ENCODE assay signal across 1 cellular context in the genomic region with DNA sequence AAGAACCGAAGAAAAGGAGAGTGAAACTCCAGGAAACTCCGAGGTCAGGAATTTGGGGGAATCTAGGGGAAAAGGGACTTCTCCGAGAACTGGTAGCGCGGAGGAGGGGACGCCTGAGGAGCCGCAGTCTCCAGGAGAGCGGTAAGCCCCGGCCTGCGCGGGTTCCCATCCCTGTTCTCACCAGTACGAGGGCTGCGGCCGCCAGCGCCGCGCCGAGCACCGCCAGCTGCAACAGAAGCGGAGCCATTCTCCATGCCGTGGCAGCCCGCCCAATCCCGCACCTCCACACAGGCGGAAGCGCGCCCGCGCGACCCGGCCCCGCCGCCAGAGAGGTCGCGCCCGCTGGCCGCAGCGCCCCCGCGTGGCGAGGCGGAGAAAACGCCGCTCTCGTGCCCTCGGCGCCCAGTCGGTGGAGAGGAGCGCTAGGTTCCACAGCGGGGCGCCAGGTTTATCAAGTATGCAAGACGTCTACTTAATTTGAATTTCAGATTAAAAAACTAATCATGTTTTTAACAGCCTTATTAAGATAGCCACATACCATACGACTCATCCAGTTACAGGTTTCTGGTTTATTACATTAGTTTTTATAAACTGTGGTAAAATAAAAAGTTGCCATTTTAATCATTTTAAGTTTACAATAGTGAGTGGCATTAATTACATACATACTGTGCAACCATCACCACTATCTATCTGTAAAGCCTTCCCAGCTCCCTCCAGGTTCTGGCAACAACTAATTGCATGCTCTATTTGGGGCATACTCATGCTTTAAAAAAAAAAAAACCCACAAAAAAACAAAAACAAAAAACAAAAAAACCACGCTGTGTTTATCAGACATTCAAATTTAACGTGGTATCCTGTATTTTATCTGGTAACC.
A peak's percentile ranks its signal among the peaks of the same experiment; 100 is the strongest.
TF ChIP-seq lines count a peak whose summit lies in the region.

A gene with protein sequence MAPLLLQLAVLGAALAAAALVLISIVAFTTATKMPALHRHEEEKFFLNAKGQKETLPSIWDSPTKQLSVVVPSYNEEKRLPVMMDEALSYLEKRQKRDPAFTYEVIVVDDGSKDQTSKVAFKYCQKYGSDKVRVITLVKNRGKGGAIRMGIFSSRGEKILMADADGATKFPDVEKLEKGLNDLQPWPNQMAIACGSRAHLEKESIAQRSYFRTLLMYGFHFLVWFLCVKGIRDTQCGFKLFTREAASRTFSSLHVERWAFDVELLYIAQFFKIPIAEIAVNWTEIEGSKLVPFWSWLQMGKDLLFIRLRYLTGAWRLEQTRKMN (minus strand): TSS at position 287 of the 874 bp plus-strand sequence. CDS start 40 bp downstream, at position 247.

TF ChIP-seq in H1, 55 proteins besides CTCF, POLR2A, EP300 and RAD21 (continues in another document):
- no peak for TF ChIP-seq SUZ12 (IDR thresholded peaks at IDR 0.05; ENCODE audit: low read length)
- TF ChIP-seq, protein P1, sequence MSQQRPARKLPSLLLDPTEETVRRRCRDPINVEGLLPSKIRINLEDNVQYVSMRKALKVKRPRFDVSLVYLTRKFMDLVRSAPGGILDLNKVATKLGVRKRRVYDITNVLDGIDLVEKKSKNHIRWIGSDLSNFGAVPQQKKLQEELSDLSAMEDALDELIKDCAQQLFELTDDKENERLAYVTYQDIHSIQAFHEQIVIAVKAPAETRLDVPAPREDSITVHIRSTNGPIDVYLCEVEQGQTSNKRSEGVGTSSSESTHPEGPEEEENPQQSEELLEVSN (IDR thresholded peaks at IDR 0.05), result no peak
- TF ChIP-seq, protein P2, sequence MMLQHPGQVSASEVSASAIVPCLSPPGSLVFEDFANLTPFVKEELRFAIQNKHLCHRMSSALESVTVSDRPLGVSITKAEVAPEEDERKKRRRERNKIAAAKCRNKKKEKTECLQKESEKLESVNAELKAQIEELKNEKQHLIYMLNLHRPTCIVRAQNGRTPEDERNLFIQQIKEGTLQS (IDR thresholded peaks at IDR 0.05; ENCODE audit: insufficient read depth, low read depth, low read length), result no peak
- no peak for TF ChIP-seq MAFK (IDR thresholded peaks at IDR 0.05; ENCODE audit: low read depth, low read length)
- TF ChIP-seq POLR2AphosphoS5 (IDR thresholded peaks at IDR 0.05; ENCODE audit: low read depth, low read length), result peak; percentile 92
- no peak for TF ChIP-seq GTF2F1 (IDR thresholded peaks at IDR 0.05; ENCODE audit: borderline replicate concordance, low read depth, low read length)
- TF ChIP-seq BCL11A (IDR thresholded peaks at IDR 0.05; ENCODE audit: low read depth in 2 of 2, low read length in 2 of 2), result no peak
- peak; percentile 47; the same call in 1 of the 2 replicates for TF ChIP-seq CREB1 (IDR thresholded peaks at IDR 0.05)
- no peak for TF ChIP-seq ATF2 (IDR thresholded peaks at IDR 0.05; ENCODE audit: low read length)
- TF ChIP-seq CEBPB (IDR thresholded peaks at IDR 0.05; ENCODE audit: low read depth, low read length), result 0 out of 2 replicates have a peak, but pooled peaks have one; percentile 10
- no peak for TF ChIP-seq RXRA (IDR thresholded peaks at IDR 0.05; ENCODE audit: insufficient read depth, low read depth, low read length)
- TF ChIP-seq JUND (IDR thresholded peaks at IDR 0.05; ENCODE audit: low read length), result peak; percentile 41; the same call in 1 of the 2 replicates
- no peak for TF ChIP-seq CBX5 (IDR thresholded peaks at IDR 0.05; ENCODE audit: low read depth, low read length)
- TF ChIP-seq CTBP2 (IDR thresholded peaks at IDR 0.05; ENCODE audit: borderline replicate concordance, insufficient read depth, insufficient read length, low read length), result no peak
- TF ChIP-seq YY1 (IDR thresholded peaks at IDR 0.05; ENCODE audit: low read depth, low read length), result peak; percentile 97
- peak; percentile 39; the same call in 1 of the 2 replicates for TF ChIP-seq CHD1 (IDR thresholded peaks at IDR 0.05; ENCODE audit: low read depth, low read length)
- TF ChIP-seq SP2 (IDR thresholded peaks at IDR 0.05; ENCODE audit: low read length), result peak; percentile 8; the same call in 1 of the 2 replicates
- no peak for TF ChIP-seq FOSL1 (IDR thresholded peaks at IDR 0.05; ENCODE audit: insufficient read depth, low read depth, low read length)
- no peak for TF ChIP-seq SIX5 (IDR thresholded peaks at IDR 0.05; ENCODE audit: low read depth, low read length)
- TF ChIP-seq RBBP5 (IDR thresholded peaks at IDR 0.05; ENCODE audit: borderline replicate concordance, low read depth, low read length), result no peak; the same call in 1 of the 2 replicates
- peak; percentile 90; the same call in 1 of the 2 replicates for TF ChIP-seq TBP (IDR thresholded peaks at IDR 0.05; ENCODE audit: low read depth, low read length)
- TF ChIP-seq TAF1 (IDR thresholded peaks at IDR 0.05; ENCODE audit: low read depth, low read length), result peak; percentile 96
- TF ChIP-seq SP4 (IDR thresholded peaks at IDR 0.05; ENCODE audit: low read length), result no peak
- no peak for TF ChIP-seq GABPA (IDR thresholded peaks at IDR 0.05; ENCODE audit: borderline replicate concordance, insufficient read depth, low read length)
- TF ChIP-seq TCF12 (IDR thresholded peaks at IDR 0.05; ENCODE audit: low read depth, low read length), result 0 out of 2 replicates have a peak, but pooled peaks have one; percentile 46
- no peak for TF ChIP-seq SIRT6 (IDR thresholded peaks at IDR 0.05; ENCODE audit: low read length)
- peak; percentile 11; the same call in 1 of the 2 replicates for TF ChIP-seq NRF1 (IDR thresholded peaks at IDR 0.05; ENCODE audit: low read depth, low read length)
- TF ChIP-seq SP1 (IDR thresholded peaks at IDR 0.05; ENCODE audit: low read depth, low read length), result peak; percentile 26; the same call in 1 of the 2 replicates
- TF ChIP-seq PHF8 (conservative IDR thresholded peaks at IDR 0.05; ENCODE audit: low read depth, low read length), result peak; percentile 79
- TF ChIP-seq JUN (IDR thresholded peaks at IDR 0.05; ENCODE audit: low read depth, low read length), result no peak
- peak; percentile 30 for TF ChIP-seq NANOG (IDR thresholded peaks at IDR 0.05; ENCODE audit: insufficient read depth, low read depth, low read length, poor library complexity, severe bottlenecking)
- TF ChIP-seq HDAC2 (IDR thresholded peaks at IDR 0.05; ENCODE audit: borderline replicate concordance in 1 of 2, low read depth in 2 of 2, low read length in 2 of 2), result no peak
- TF ChIP-seq, protein P3, sequence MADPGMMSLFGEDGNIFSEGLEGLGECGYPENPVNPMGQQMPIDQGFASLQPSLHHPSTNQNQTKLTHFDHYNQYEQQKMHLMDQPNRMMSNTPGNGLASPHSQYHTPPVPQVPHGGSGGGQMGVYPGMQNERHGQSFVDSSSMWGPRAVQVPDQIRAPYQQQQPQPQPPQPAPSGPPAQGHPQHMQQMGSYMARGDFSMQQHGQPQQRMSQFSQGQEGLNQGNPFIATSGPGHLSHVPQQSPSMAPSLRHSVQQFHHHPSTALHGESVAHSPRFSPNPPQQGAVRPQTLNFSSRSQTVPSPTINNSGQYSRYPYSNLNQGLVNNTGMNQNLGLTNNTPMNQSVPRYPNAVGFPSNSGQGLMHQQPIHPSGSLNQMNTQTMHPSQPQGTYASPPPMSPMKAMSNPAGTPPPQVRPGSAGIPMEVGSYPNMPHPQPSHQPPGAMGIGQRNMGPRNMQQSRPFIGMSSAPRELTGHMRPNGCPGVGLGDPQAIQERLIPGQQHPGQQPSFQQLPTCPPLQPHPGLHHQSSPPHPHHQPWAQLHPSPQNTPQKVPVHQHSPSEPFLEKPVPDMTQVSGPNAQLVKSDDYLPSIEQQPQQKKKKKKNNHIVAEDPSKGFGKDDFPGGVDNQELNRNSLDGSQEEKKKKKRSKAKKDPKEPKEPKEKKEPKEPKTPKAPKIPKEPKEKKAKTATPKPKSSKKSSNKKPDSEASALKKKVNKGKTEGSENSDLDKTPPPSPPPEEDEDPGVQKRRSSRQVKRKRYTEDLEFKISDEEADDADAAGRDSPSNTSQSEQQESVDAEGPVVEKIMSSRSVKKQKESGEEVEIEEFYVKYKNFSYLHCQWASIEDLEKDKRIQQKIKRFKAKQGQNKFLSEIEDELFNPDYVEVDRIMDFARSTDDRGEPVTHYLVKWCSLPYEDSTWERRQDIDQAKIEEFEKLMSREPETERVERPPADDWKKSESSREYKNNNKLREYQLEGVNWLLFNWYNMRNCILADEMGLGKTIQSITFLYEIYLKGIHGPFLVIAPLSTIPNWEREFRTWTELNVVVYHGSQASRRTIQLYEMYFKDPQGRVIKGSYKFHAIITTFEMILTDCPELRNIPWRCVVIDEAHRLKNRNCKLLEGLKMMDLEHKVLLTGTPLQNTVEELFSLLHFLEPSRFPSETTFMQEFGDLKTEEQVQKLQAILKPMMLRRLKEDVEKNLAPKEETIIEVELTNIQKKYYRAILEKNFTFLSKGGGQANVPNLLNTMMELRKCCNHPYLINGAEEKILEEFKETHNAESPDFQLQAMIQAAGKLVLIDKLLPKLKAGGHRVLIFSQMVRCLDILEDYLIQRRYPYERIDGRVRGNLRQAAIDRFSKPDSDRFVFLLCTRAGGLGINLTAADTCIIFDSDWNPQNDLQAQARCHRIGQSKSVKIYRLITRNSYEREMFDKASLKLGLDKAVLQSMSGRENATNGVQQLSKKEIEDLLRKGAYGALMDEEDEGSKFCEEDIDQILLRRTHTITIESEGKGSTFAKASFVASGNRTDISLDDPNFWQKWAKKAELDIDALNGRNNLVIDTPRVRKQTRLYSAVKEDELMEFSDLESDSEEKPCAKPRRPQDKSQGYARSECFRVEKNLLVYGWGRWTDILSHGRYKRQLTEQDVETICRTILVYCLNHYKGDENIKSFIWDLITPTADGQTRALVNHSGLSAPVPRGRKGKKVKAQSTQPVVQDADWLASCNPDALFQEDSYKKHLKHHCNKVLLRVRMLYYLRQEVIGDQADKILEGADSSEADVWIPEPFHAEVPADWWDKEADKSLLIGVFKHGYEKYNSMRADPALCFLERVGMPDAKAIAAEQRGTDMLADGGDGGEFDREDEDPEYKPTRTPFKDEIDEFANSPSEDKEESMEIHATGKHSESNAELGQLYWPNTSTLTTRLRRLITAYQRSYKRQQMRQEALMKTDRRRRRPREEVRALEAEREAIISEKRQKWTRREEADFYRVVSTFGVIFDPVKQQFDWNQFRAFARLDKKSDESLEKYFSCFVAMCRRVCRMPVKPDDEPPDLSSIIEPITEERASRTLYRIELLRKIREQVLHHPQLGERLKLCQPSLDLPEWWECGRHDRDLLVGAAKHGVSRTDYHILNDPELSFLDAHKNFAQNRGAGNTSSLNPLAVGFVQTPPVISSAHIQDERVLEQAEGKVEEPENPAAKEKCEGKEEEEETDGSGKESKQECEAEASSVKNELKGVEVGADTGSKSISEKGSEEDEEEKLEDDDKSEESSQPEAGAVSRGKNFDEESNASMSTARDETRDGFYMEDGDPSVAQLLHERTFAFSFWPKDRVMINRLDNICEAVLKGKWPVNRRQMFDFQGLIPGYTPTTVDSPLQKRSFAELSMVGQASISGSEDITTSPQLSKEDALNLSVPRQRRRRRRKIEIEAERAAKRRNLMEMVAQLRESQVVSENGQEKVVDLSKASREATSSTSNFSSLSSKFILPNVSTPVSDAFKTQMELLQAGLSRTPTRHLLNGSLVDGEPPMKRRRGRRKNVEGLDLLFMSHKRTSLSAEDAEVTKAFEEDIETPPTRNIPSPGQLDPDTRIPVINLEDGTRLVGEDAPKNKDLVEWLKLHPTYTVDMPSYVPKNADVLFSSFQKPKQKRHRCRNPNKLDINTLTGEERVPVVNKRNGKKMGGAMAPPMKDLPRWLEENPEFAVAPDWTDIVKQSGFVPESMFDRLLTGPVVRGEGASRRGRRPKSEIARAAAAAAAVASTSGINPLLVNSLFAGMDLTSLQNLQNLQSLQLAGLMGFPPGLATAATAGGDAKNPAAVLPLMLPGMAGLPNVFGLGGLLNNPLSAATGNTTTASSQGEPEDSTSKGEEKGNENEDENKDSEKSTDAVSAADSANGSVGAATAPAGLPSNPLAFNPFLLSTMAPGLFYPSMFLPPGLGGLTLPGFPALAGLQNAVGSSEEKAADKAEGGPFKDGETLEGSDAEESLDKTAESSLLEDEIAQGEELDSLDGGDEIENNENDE (IDR thresholded peaks at IDR 0.05; ENCODE audit: insufficient replicate concordance, low read length), result no peak
- TF ChIP-seq BACH1 (IDR thresholded peaks at IDR 0.05; ENCODE audit: low read length), result peak; percentile 74
- no peak for TF ChIP-seq HDAC6 (IDR thresholded peaks at IDR 0.05; ENCODE audit: low read depth, low read length)
- TF ChIP-seq SIN3A (conservative IDR thresholded peaks at IDR 0.05 in 1 of 2, IDR thresholded peaks at IDR 0.05 in 1 of 2; ENCODE audit: low read depth in 1 of 2, low read length in 2 of 2), result peak; percentile 49; a peak in 1 of 4 replicates
- TF ChIP-seq EZH2 (IDR thresholded peaks at IDR 0.05; ENCODE audit: low read depth, low read length, severe bottlenecking), result no peak
- TF ChIP-seq CBX8 (IDR thresholded peaks at IDR 0.05; ENCODE audit: borderline replicate concordance, low read depth, low read length), result no peak
- peak; percentile 6; the same call in 1 of the 2 replicates for TF ChIP-seq CHD2 (IDR thresholded peaks at IDR 0.05; ENCODE audit: low read length)
- TF ChIP-seq SRF (IDR thresholded peaks at IDR 0.05; ENCODE audit: low read depth, low read length), result no peak
- no peak for TF ChIP-seq USF2 (IDR thresholded peaks at IDR 0.05; ENCODE audit: low read length)
- peak; percentile 87 for TF ChIP-seq TAF7 (optimal IDR thresholded peaks at IDR 0.05; ENCODE audit: borderline replicate concordance, low read depth, low read length)
- no peak for TF ChIP-seq SAP30 (IDR thresholded peaks at IDR 0.05; ENCODE audit: insufficient read depth, insufficient replicate concordance, low read length)
- TF ChIP-seq KDM4A (IDR thresholded peaks at IDR 0.05; ENCODE audit: low read depth, low read length, severe bottlenecking), result peak; percentile 80
- no peak for TF ChIP-seq BRCA1 (IDR thresholded peaks at IDR 0.05; ENCODE audit: low read depth, low read length)
- TF ChIP-seq ASH2L (IDR thresholded peaks at IDR 0.05; ENCODE audit: low read length), result no peak
- peak; percentile 64 for TF ChIP-seq MAX (IDR thresholded peaks at IDR 0.05)
- TF ChIP-seq POU5F1 (IDR thresholded peaks at IDR 0.05; ENCODE audit: low read depth, low read length), result no peak
- peak; percentile 65 for TF ChIP-seq EGR1 (IDR thresholded peaks at IDR 0.05; ENCODE audit: borderline replicate concordance, low read depth, low read length)
- TF ChIP-seq ZNF274 (IDR thresholded peaks at IDR 0.05; ENCODE audit: borderline replicate concordance, extremely low read depth, low read length), result no peak
